ENCODE assay signal across 17 cellular contexts in genomic region chr12:93029091-93029490, GRCh38.
"Had no signal": no experiment of that assay in that cellular context is flagged by ENCODE, and none has a peak within 500 bp of the region (broad histone marks: within the 10 kb centered on the region; RNA-seq: fewer than 3 reads in every experiment).

No MANE protein-coding gene starts in this region.

- H3K4me1 ChIP-seq: colonic mucosa, left lung, right lobe of liver, thyroid gland, uterus had no signal

- H3K9me3 ChIP-seq: colonic mucosa, left lung, right lobe of liver, suprapubic skin, thyroid gland, uterus had no signal

- ATAC-seq: left lung; naive thymus-derived CD8-positive, alpha-beta T cell; right lobe of liver; stimulated activated effector memory CD8-positive, alpha-beta T cell treated with anti-CD3 and anti-CD28 coated beads, Interleukin-12 subunit alpha, Interleukin-12 subunit beta, amount 100 ng/mL, for 72 hours; stimulated activated naive CD8-positive, alpha-beta T cell treated with anti-CD3 and anti-CD28 coated beads, Interleukin-15, Interleukin-2, amounts not matched to agents 100 U/mL and 50 U/mL, for 24 hours had no signal

- H3K27me3 ChIP-seq: colonic mucosa, left lung, right lobe of liver, suprapubic skin, thyroid gland, uterus had no signal

- H3K36me3 ChIP-seq: colonic mucosa, left lung, right lobe of liver, suprapubic skin, thyroid gland, uterus had no signal

- H3K36me3 Mint-ChIP-seq: naive thymus-derived CD8-positive, alpha-beta T cell; stimulated activated effector memory CD8-positive, alpha-beta T cell treated with anti-CD3 and anti-CD28 coated beads, Interleukin-12 subunit alpha, Interleukin-12 subunit beta, amount 100 ng/mL, for 72 hours had no signal

- H3K4me1 Mint-ChIP-seq: naive thymus-derived CD8-positive, alpha-beta T cell; stimulated activated effector memory CD8-positive, alpha-beta T cell treated with anti-CD3 and anti-CD28 coated beads, Interleukin-12 subunit alpha, Interleukin-12 subunit beta, amount 100 ng/mL, for 72 hours had no signal

- H3K27ac Mint-ChIP-seq: stimulated activated effector memory CD8-positive, alpha-beta T cell treated with anti-CD3 and anti-CD28 coated beads, Interleukin-12 subunit alpha, Interleukin-12 subunit beta, amount 100 ng/mL, for 72 hours; type B pancreatic cell had no signal

- H3K27ac ChIP-seq: colonic mucosa, left lung, right lobe of liver, suprapubic skin, thyroid gland, uterus had no signal

- H3K4me3 ChIP-seq: colonic mucosa, left lung, lung, right lobe of liver, suprapubic skin, thyroid gland, uterus had no signal

- H3K9me3 Mint-ChIP-seq: naive thymus-derived CD8-positive, alpha-beta T cell; stimulated activated effector memory CD8-positive, alpha-beta T cell treated with anti-CD3 and anti-CD28 coated beads, Interleukin-12 subunit alpha, Interleukin-12 subunit beta, amount 100 ng/mL, for 72 hours; type B pancreatic cell had no signal

- DNase-seq: colonic mucosa; dermis blood vessel endothelial cell; erythroblast; foreskin melanocyte; islet precursor cell; left lung; naive thymus-derived CD8-positive, alpha-beta T cell; right lobe of liver; stimulated activated CD4-positive, alpha-beta T cell treated with anti-CD3 and anti-CD28 coated beads, Interleukin-4, amount 100 ng/mL, for 1 hour; stimulated activated CD8-positive, alpha-beta memory T cell treated with anti-CD3 and anti-CD28 coated beads, Interleukin-4, amount 100 ng/mL, for 48 hours; stimulated activated naive CD8-positive, alpha-beta T cell treated with anti-CD3 and anti-CD28 coated beads, Interleukin-15, Interleukin-2, amounts not matched to agents 100 U/mL and 50 U/mL, for 24 hours; thyroid gland; uterus had no signal

- H3K4me3 Mint-ChIP-seq: naive thymus-derived CD8-positive, alpha-beta T cell; stimulated activated effector memory CD8-positive, alpha-beta T cell treated with anti-CD3 and anti-CD28 coated beads, Interleukin-12 subunit alpha, Interleukin-12 subunit beta, amount 100 ng/mL, for 72 hours; type B pancreatic cell had no signal
